In genomic region chr13:51276684-51277083, GRCh38 we compare ENCODE assay signal across 2 cellular contexts.
TF ChIP-seq lines count a peak whose summit lies in the region.

No MANE protein-coding gene starts in this region.

TF ChIP-seq in liver, 16 proteins besides CTCF, POLR2A, EP300 and RAD21 (continued from another document):
- TF ChIP-seq, protein P1, sequence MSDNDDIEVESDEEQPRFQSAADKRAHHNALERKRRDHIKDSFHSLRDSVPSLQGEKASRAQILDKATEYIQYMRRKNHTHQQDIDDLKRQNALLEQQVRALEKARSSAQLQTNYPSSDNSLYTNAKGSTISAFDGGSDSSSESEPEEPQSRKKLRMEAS (IDR thresholded peaks at IDR 0.05) = no peak

TF ChIP-seq in HepG2, 621 proteins besides CTCF, POLR2A, EP300 and RAD21 (continued from another document):
- TF ChIP-seq RELA (CRISPR knock-in tag; IDR thresholded peaks at IDR 0.05) (no peak), ARID3A (IDR thresholded peaks at IDR 0.05; ENCODE audit: low read depth, low read length) (no peak), ZNF101 (CRISPR knock-in tag; IDR thresholded peaks at IDR 0.05; ENCODE audit: borderline replicate concordance, low read depth) (no peak), ZC3H4 (CRISPR knock-in tag; IDR thresholded peaks at IDR 0.05; ENCODE audit: borderline replicate concordance) (no peak)
- TF ChIP-seq, protein P2, sequence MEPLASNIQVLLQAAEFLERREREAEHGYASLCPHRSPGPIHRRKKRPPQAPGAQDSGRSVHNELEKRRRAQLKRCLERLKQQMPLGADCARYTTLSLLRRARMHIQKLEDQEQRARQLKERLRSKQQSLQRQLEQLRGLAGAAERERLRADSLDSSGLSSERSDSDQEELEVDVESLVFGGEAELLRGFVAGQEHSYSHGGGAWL (CRISPR knock-in tag; IDR thresholded peaks at IDR 0.05) = no peak
